12 cellular contexts compared by ENCODE assay signal in genomic region chr1:17167783-17168479, GRCh38. TPM values are rescaled to one million over a fixed set of nuclear protein-coding genes. Genes with fewer than 3 reads are reported as not detected.
DNase-seq lines count a peak whose midpoint lies in the region; ATAC-seq and TF ChIP-seq lines count a peak whose summit lies in the region.
"Had no signal": no experiment of that assay in that cellular context is flagged by ENCODE, and none has a peak within 500 bp of the region (broad histone marks: within the 10 kb centered on the region; RNA-seq: fewer than 3 reads in every experiment).

No MANE protein-coding gene starts in this region.

- no peak overlapping the region for H3K4me3 ChIP-seq in brain microvascular endothelial cell (ENCODE audit: low read depth, low read length)
- H3K4me3 ChIP-seq: coronary artery had no signal

- in situ Hi-C loops in brain microvascular endothelial cell (cut with HindIII; ENCODE audit: low pct_ligation_motif_present, low sequenced_read_pairs) = no loop called here

- POLR2A ChIA-PET in HEK293T (lab: Yijun Ruan, JAX) = no interaction called here

- CTCF ChIA-PET in HEK293T (lab: Yijun Ruan, JAX) = no interaction called here

- H3K27me3 ChIP-seq in brain microvascular endothelial cell (replicated peaks) = no peaks in the 10 kb centered on the region

- H3K36me3 ChIP-seq in brain microvascular endothelial cell (replicated peaks) = no peaks in the 10 kb centered on the region

- DNase-seq in Daoy (ENCODE audit: low read depth) (peak; percentile 96), NCI-H2227 treated with DMSO at 0.1 percent for 48 hours (lab: John Stamatoyannopoulos, UW) (peak; percentile 63), brain microvascular endothelial cell (peak; percentile 74), myocyte (ENCODE audit: low read depth) (peak; percentile 41), NCI-H2029 treated with DMSO at 0.1 percent for 48 hours (lab: John Stamatoyannopoulos, UW) (no peak), HEK293T (ENCODE audit: extremely low spot score) (no peak)
- no peak for DNase-seq in activated CD4-positive, alpha-beta T cell treated with anti-CD3 and anti-CD28 coated beads, Interleukin-2, amount 50 U/mL, for 1 hour
- DNase-seq: stimulated activated CD4-positive, alpha-beta T cell treated with anti-CD3 and anti-CD28 coated beads, Interleukin-4, amount 100 ng/mL, for 24 hours had no signal

- H3K27ac ChIP-seq in brain microvascular endothelial cell = peak overlapping the region; percentile 84
- H3K27ac ChIP-seq: coronary artery had no signal

- ATAC-seq in GM18858 (IDR thresholded peaks at IDR 0.05; ENCODE audit: unreplicated experiment) = no peak
- ATAC-seq: natural killer cell treated with Interleukin-12 subunit alpha and Interleukin-12 subunit beta and Interleukin-15 and Interleukin-18, amount 100 ng/mL, for 72 hours had no signal

- no peak for TF ChIP-seq CTCF in brain microvascular endothelial cell (IDR thresholded peaks at IDR 0.05; ENCODE audit: low read depth, low read length, missing control alignments)

TF ChIP-seq in HEK293T, 16 proteins besides CTCF, POLR2A, EP300 and RAD21:
- no peak for TF ChIP-seq SUZ12 (IDR thresholded peaks at IDR 0.05)
- no peak for TF ChIP-seq FOXK2 (IDR thresholded peaks at IDR 0.05)
- no peak for TF ChIP-seq FOXM1 (IDR thresholded peaks at IDR 0.05; ENCODE audit: borderline replicate concordance)
- TF ChIP-seq HDGF (IDR thresholded peaks at IDR 0.05; ENCODE audit: borderline replicate concordance) = no peak
- TF ChIP-seq LEF1 (IDR thresholded peaks at IDR 0.05; ENCODE audit: borderline replicate concordance) = no peak
- TF ChIP-seq ZNF384 (IDR thresholded peaks at IDR 0.05) = no peak
- no peak for TF ChIP-seq BHLHE40 (IDR thresholded peaks at IDR 0.05; ENCODE audit: borderline replicate concordance)
- no peak for TF ChIP-seq PKNOX1 (IDR thresholded peaks at IDR 0.05)
- TF ChIP-seq NFRKB (IDR thresholded peaks at IDR 0.05) = no peak
- no peak for TF ChIP-seq TARDBP (IDR thresholded peaks at IDR 0.05)
- no peak for TF ChIP-seq L3MBTL2 (conservative IDR thresholded peaks at IDR 0.05)
- no peak for TF ChIP-seq CTBP1 (IDR thresholded peaks at IDR 0.05; ENCODE audit: borderline replicate concordance)
- no peak for TF ChIP-seq SP1 (IDR thresholded peaks at IDR 0.05)
- TF ChIP-seq ARNT (IDR thresholded peaks at IDR 0.05) = no peak
- TF ChIP-seq FOXA1 (IDR thresholded peaks at IDR 0.05) = no peak
- no peak for TF ChIP-seq ELF4 (IDR thresholded peaks at IDR 0.05)

RNA-seq across cellular contexts. Expression of gene PADI1, which starts 37.0 kb away (rescaled TPM):
- total RNA-seq in Daoy (2014; rRNA removed; shearing (Covaris generic)) = 2.5 TPM in 1 of 2 replicates, not detected in the other
- total RNA-seq in myocyte = 0.24 and 0.31 TPM in 2 replicates
- polyA plus RNA-seq in myocyte (2012) = 7.1 TPM
- total RNA-seq: natural killer cell treated with Interleukin-12 subunit alpha and Interleukin-12 subunit beta and Interleukin-15 and Interleukin-18, amount 100 ng/mL, for 72 hours; temporal lobe had no signal

RNA-seq across cellular contexts. Expression of gene PADI2, which starts 48.7 kb away (rescaled TPM):
- 0.34 and 0.89 TPM in 2 replicates for total RNA-seq in Daoy (2014; rRNA removed; shearing (Covaris generic))
- 352 and 536 TPM in 2 replicates for total RNA-seq in myocyte
- polyA plus RNA-seq in myocyte (2012) = 54.0 TPM
- total RNA-seq: natural killer cell treated with Interleukin-12 subunit alpha and Interleukin-12 subunit beta and Interleukin-15 and Interleukin-18, amount 100 ng/mL, for 72 hours had no signal

Comparison
In these comparisons a context has a peak if more than half of its experiments do, and no peak if none do; other contexts are left out.
1. DNase-seq: peak in Daoy (single experiment), NCI-H2227 treated with DMSO at 0.1 percent for 48 hours (single experiment), brain microvascular endothelial cell (single experiment) and myocyte (single experiment); none in activated CD4-positive, alpha-beta T cell treated with anti-CD3 and anti-CD28 coated beads, Interleukin-2, amount 50 U/mL, for 1 hour (single experiment), NCI-H2029 treated with DMSO at 0.1 percent for 48 hours (single experiment) and HEK293T (single experiment).
2. RNA of gene PADI2, which starts 48.7 kb away (total RNA-seq): 352 to 536 TPM in myocyte; 0.34 to 0.89 TPM in Daoy; every median in the first group is over 100 times any median in the second.